1 cellular context compared by ENCODE assay signal in the genomic region with DNA sequence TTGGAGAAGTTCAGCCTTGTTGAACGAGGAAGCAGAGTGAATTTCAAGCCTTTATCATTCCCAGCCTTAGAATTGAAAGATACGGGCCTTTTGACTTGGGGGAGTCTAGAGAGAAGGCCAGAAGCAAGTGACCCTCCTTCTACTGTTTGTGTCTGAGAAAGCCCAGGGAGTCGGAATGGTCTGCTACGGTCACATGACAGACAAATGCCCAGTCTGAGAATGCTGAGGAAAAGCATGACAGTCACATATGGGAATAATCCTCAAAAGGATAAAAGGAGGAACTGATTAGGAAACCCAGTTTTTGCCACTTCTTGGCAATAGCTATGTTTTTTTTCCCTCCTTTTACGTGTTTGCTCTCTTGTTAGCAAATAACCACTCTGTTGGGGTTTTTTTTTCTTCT.
TF ChIP-seq lines count a peak whose summit lies in the region.

No MANE protein-coding gene starts in this region.

TF ChIP-seq in H1, 55 proteins besides CTCF, POLR2A, EP300 and RAD21:
- TF ChIP-seq EZH2 (IDR thresholded peaks at IDR 0.05; ENCODE audit: low read depth, low read length, severe bottlenecking): no peak
- TF ChIP-seq TEAD4 (IDR thresholded peaks at IDR 0.05; ENCODE audit: low read depth, low read length): no peak
